In genomic region chr6:14876778-14877613, GRCh38 we compare ENCODE assay signal across 8 cellular contexts.
DNase-seq lines count a peak whose midpoint lies in the region; ATAC-seq lines count a peak whose summit lies in the region.

No MANE protein-coding gene starts in this region.

- peaks cover 0 to 2% (median 0%) of the 10 kb centered on the region in 7 donors for H3K9me3 Mint-ChIP-seq in CD4-positive, CD25-positive, alpha-beta regulatory T cell
- H3K9me3 Mint-ChIP-seq in activated T-cell treated with anti-CD3 and anti-CD28 coated beads, Interleukin-2, amount 50 U/mL, for 24 hours = no peaks in the 10 kb centered on the region
- H3K9me3 Mint-ChIP-seq in stimulated activated naive CD8-positive, alpha-beta T cell treated with anti-CD3 and anti-CD28 coated beads, Interleukin-15, Interleukin-2, amounts not matched to agents 100 ng/mL and 50 ng/mL, for 24 hours = no peaks in the 10 kb centered on the region

- peak in 2 of 3 donors; percentile 9 to 75 for DNase-seq in CD4-positive, CD25-positive, alpha-beta regulatory T cell
- DNase-seq in activated T-cell treated with anti-CD3 and anti-CD28 coated beads, Interleukin-2, amount 50 U/mL, for 24 hours = peak; percentile 60
- DNase-seq in germinal center (ENCODE audit: low spot score) (peak; percentile 11), KG1 (lab: John Stamatoyannopoulos, UW) (no peak), activated gamma-delta T cell (lab: John Stamatoyannopoulos, UW) (no peak)

- H3K4me1 ChIP-seq in CD4-positive, CD25-positive, alpha-beta regulatory T cell (ENCODE audit: control insufficient read depth, insufficient read depth, low read length, poor library complexity, severe bottlenecking) = peaks cover 18% of the 10 kb centered on the region

- H3K36me3 ChIP-seq in CD4-positive, CD25-positive, alpha-beta regulatory T cell (ENCODE audit: control insufficient read depth, insufficient read depth, low read length) = no peaks in the 10 kb centered on the region

- H3K27me3 ChIP-seq in CD4-positive, CD25-positive, alpha-beta regulatory T cell (ENCODE audit: control insufficient read depth, insufficient read depth, low read length) = no peaks in the 10 kb centered on the region

- no peak overlapping the region for H3K27ac ChIP-seq in CD4-positive, CD25-positive, alpha-beta regulatory T cell (ENCODE audit: insufficient read depth, low read length, poor library complexity, severe bottlenecking)

- H3K4me1 Mint-ChIP-seq in CD4-positive, CD25-positive, alpha-beta regulatory T cell = peaks cover 10 to 48% (median 33%) of the 10 kb centered on the region in 4 donors
- H3K4me1 Mint-ChIP-seq in activated T-cell treated with anti-CD3 and anti-CD28 coated beads, Interleukin-2, amount 50 U/mL, for 24 hours (ENCODE audit: low read depth) = peaks cover 81% of the 10 kb centered on the region
- peaks cover 83% of the 10 kb centered on the region for H3K4me1 Mint-ChIP-seq in stimulated activated naive CD8-positive, alpha-beta T cell treated with anti-CD3 and anti-CD28 coated beads, Interleukin-15, Interleukin-2, amounts not matched to agents 100 ng/mL and 50 ng/mL, for 24 hours (ENCODE audit: low read depth)

- H3K27me3 Mint-ChIP-seq in CD4-positive, CD25-positive, alpha-beta regulatory T cell = no peaks in the 10 kb centered on the region
- H3K27me3 Mint-ChIP-seq in activated T-cell treated with anti-CD3 and anti-CD28 coated beads, Interleukin-2, amount 50 U/mL, for 24 hours = no peaks in the 10 kb centered on the region
- no peaks in the 10 kb centered on the region for H3K27me3 Mint-ChIP-seq in stimulated activated naive CD8-positive, alpha-beta T cell treated with anti-CD3 and anti-CD28 coated beads, Interleukin-15, Interleukin-2, amounts not matched to agents 100 ng/mL and 50 ng/mL, for 24 hours

- peak overlapping the region; percentile 32 to 93 (median 92) for H3K27ac Mint-ChIP-seq in CD4-positive, CD25-positive, alpha-beta regulatory T cell
- peak overlapping the region; percentile 100 for H3K27ac Mint-ChIP-seq in activated T-cell treated with anti-CD3 and anti-CD28 coated beads, Interleukin-2, amount 50 U/mL, for 24 hours
- peak overlapping the region; percentile 99 for H3K27ac Mint-ChIP-seq in stimulated activated naive CD8-positive, alpha-beta T cell treated with anti-CD3 and anti-CD28 coated beads, Interleukin-15, Interleukin-2, amounts not matched to agents 100 ng/mL and 50 ng/mL, for 24 hours

- peak; percentile 64 to 69 for ATAC-seq in CD4-positive, CD25-positive, alpha-beta regulatory T cell (ENCODE audit: low read depth in 2 of 2)
- ATAC-seq in GM19324 (IDR thresholded peaks at IDR 0.05; ENCODE audit: low FRiP score, unreplicated experiment) (peak; percentile 46), HG03469 (IDR thresholded peaks at IDR 0.05; ENCODE audit: unreplicated experiment) (peak; percentile 53)

- H3K4me3 ChIP-seq in CD4-positive, CD25-positive, alpha-beta regulatory T cell (ENCODE audit: low read depth, low read length) = peak overlapping the region; percentile 70

- no peaks in the 10 kb centered on the region for H3K9me3 ChIP-seq in CD4-positive, CD25-positive, alpha-beta regulatory T cell (ENCODE audit: control insufficient read depth in 2 of 2, low read length in 2 of 2)

- peaks cover 3% of the 10 kb centered on the region for H3K36me3 Mint-ChIP-seq in CD4-positive, CD25-positive, alpha-beta regulatory T cell
- H3K36me3 Mint-ChIP-seq in activated T-cell treated with anti-CD3 and anti-CD28 coated beads, Interleukin-2, amount 50 U/mL, for 24 hours (ENCODE audit: low read depth) = peaks cover 2% of the 10 kb centered on the region
- H3K36me3 Mint-ChIP-seq in stimulated activated naive CD8-positive, alpha-beta T cell treated with anti-CD3 and anti-CD28 coated beads, Interleukin-15, Interleukin-2, amounts not matched to agents 100 ng/mL and 50 ng/mL, for 24 hours (ENCODE audit: low read depth) = peaks cover 5% of the 10 kb centered on the region

- peak overlapping the region in 3 of 4 donors; percentile 22 to 71 (median 23) for H3K4me3 Mint-ChIP-seq in CD4-positive, CD25-positive, alpha-beta regulatory T cell
- H3K4me3 Mint-ChIP-seq in activated T-cell treated with anti-CD3 and anti-CD28 coated beads, Interleukin-2, amount 50 U/mL, for 24 hours = peak overlapping the region; percentile 65
- peak overlapping the region; percentile 73 for H3K4me3 Mint-ChIP-seq in stimulated activated naive CD8-positive, alpha-beta T cell treated with anti-CD3 and anti-CD28 coated beads, Interleukin-15, Interleukin-2, amounts not matched to agents 100 ng/mL and 50 ng/mL, for 24 hours

Comparison
In these comparisons a context has a peak if more than half of its experiments do, and no peak if none do; other contexts are left out.
1. DNase-seq: peak in CD4-positive, CD25-positive, alpha-beta regulatory T cell (2 of 3), activated T-cell treated with anti-CD3 and anti-CD28 coated beads, Interleukin-2, amount 50 U/mL, for 24 hours (single experiment) and germinal center (single experiment); none in KG1 (single experiment) and activated gamma-delta T cell (single experiment).
2. H3K4me3 Mint-ChIP-seq: peak in every context shown above with its lines; median percentile 73 in stimulated activated naive CD8-positive, alpha-beta T cell treated with anti-CD3 and anti-CD28 coated beads, Interleukin-15, Interleukin-2, amounts not matched to agents 100 ng/mL and 50 ng/mL, for 24 hours; 65 in activated T-cell treated with anti-CD3 and anti-CD28 coated beads, Interleukin-2, amount 50 U/mL, for 24 hours; 23 in CD4-positive, CD25-positive, alpha-beta regulatory T cell.
3. Peak in every context shown above with its lines, with median percentiles within 50 percentile points of each other: ATAC-seq and H3K27ac Mint-ChIP-seq.